Comparison of ENCODE assay signal across 13 cellular contexts in genomic region chr9:121294866-121295661, GRCh38. TPM values are rescaled to one million over a fixed set of nuclear protein-coding genes. Genes with fewer than 3 reads are reported as not detected.
DNase-seq lines count a peak whose midpoint lies in the region; ATAC-seq and TF ChIP-seq lines count a peak whose summit lies in the region.
"Had no signal": no experiment of that assay in that cellular context is flagged by ENCODE, and none has a peak within 500 bp of the region (broad histone marks: within the 10 kb centered on the region; RNA-seq: fewer than 3 reads in every experiment).

No MANE protein-coding gene starts in this region.

- H3K27ac ChIP-seq in thoracic aorta: peak overlapping the region; percentile 70 to 91

- no peaks in the 10 kb centered on the region for H3K9me3 Mint-ChIP-seq in brain
- no peaks in the 10 kb centered on the region for H3K9me3 Mint-ChIP-seq in neural crest cell
- H3K9me3 Mint-ChIP-seq: CD8-positive, alpha-beta memory T cell; immature natural killer cell had no signal

- H3K4me1 Mint-ChIP-seq in brain: peaks cover 34% of the 10 kb centered on the region
- peaks cover 55% of the 10 kb centered on the region for H3K4me1 Mint-ChIP-seq in neural crest cell

- no peaks in the 10 kb centered on the region for H3K9me3 ChIP-seq in thoracic aorta

- H3K4me3 Mint-ChIP-seq in brain (peak overlapping the region in 1 of 5 experiments; percentile 5), neural crest cell (no peak overlapping the region)
- H3K4me3 Mint-ChIP-seq: CD8-positive, alpha-beta memory T cell; immature natural killer cell had no signal

- H3K27me3 Mint-ChIP-seq in brain: peaks cover 21% of the 10 kb centered on the region
- peaks cover 2% of the 10 kb centered on the region for H3K27me3 Mint-ChIP-seq in neural crest cell (ENCODE audit: low read depth)

- peak; percentile 68 for DNase-seq in cardiac septum (ENCODE audit: low spot score)
- no peak for DNase-seq in neural crest cell (ENCODE audit: low read depth, low spot score)
- DNase-seq in thoracic aorta (ENCODE audit: low spot score): no peak
- no peak for DNase-seq in NCI-H82 treated with DMSO at 0.1 percent for 48 hours (lab: John Stamatoyannopoulos, UW; ENCODE audit: unreplicated experiment)
- DNase-seq in HK-2 (ENCODE audit: unreplicated experiment): no peak
- DNase-seq in cortex of kidney (lab: John Stamatoyannopoulos, UW): no peak
- DNase-seq: CD8-positive, alpha-beta memory T cell; immature natural killer cell; IMR-90; NCI-H2029 treated with DMSO at 0.1 percent for 48 hours; T1000 had no signal

- TF ChIP-seq CTCF in brain (conservative IDR thresholded peaks at IDR 0.05) (no peak), neural crest cell (conservative IDR thresholded peaks at IDR 0.05) (no peak), thoracic aorta (IDR thresholded peaks at IDR 0.05) (no peak)

- H3K27me3 ChIP-seq in thoracic aorta (replicated peaks; ENCODE audit: insufficient read depth): no peaks in the 10 kb centered on the region

- H3K36me3 ChIP-seq in thoracic aorta: no peaks in the 10 kb centered on the region

- intact Hi-C loops in cardiac septum (cut with DNase I): no loop called here

- H3K36me3 Mint-ChIP-seq in brain (no peaks in the 10 kb centered on the region), neural crest cell (ENCODE audit: low read depth) (no peaks in the 10 kb centered on the region)

- H3K27ac Mint-ChIP-seq in brain (peak overlapping the region in 4 of 5 experiments; percentile 8 to 93 (median 65)), neural crest cell (ENCODE audit: unreplicated experiment) (peak overlapping the region; percentile 92)
- H3K27ac Mint-ChIP-seq: immature natural killer cell had no signal

- peak overlapping the region; percentile 2 for H3K4me3 ChIP-seq in thoracic aorta

- peaks cover 76 to 89% of the 10 kb centered on the region in 2 donors for H3K4me1 ChIP-seq in thoracic aorta (ENCODE audit: control insufficient read depth in 1 of 2, low read depth in 2 of 2)

- ATAC-seq in thoracic aorta (ENCODE audit: insufficient number of reproducible peaks, low FRiP score, low read depth): no peak
- ATAC-seq in HG02970 (IDR thresholded peaks at IDR 0.05; ENCODE audit: low FRiP score, unreplicated experiment): no peak

RNA-seq across cellular contexts. Expression of gene GSN, which starts 27.1 kb away (rescaled TPM):
- polyA plus RNA-seq in brain (ENCODE audit: insufficient read depth, low read depth, low replicate concordance): 430 TPM
- total RNA-seq in cardiac septum (855 TPM), neural crest cell (77.2 and 84.7 TPM in 2 replicates), thoracic aorta (1,000 to 10,000 TPM; 3,187 to 4,234 TPM)
